Comparison of ENCODE assay signal across 1 cellular context in the genomic region with DNA sequence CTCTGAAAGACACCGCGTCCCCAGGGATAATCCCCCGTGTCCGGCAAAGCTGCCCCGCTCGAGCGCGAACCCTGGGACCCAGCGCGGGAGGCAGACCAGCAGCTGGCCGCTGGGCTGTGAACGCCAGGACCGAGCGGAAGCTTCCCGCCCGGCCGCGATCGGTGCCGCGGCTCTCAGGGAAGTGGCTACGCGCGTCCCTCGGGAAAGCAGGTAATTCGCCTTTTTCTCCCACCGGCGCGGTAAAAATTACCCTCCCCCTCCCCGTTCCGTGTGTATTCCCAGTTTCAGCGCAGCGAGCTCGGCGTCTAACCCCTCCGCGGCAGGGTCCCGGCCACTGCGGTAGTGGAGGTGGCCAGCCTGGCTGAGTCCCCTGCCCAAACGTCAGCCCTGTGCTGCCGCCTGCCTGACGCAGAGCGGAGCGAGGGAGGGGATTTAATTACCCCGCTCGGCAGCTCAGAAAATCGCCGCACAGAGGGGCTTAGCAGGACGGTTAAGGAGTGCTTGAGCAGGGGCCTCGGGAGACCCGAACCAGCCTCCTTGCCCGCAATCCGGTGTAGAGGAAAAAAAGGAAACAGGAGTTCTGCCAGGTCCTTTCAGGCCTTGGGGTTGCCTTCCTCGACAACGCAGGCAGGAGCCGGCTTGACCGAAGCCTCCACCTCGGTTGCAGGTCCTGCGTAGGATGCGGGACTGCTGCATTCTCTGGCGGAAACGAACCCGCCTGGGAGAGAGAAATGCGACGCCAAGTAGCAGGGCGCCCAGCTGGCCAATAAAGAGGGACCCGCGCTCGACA.
A peak's percentile ranks its signal among the peaks of the same experiment; 100 is the strongest.
TF ChIP-seq lines count a peak whose summit lies in the region.

No MANE protein-coding gene starts in this region.

TF ChIP-seq in HepG2, 621 proteins besides CTCF, POLR2A, EP300 and RAD21 (continued from another document and continues in another):
- TF ChIP-seq, protein P1, sequence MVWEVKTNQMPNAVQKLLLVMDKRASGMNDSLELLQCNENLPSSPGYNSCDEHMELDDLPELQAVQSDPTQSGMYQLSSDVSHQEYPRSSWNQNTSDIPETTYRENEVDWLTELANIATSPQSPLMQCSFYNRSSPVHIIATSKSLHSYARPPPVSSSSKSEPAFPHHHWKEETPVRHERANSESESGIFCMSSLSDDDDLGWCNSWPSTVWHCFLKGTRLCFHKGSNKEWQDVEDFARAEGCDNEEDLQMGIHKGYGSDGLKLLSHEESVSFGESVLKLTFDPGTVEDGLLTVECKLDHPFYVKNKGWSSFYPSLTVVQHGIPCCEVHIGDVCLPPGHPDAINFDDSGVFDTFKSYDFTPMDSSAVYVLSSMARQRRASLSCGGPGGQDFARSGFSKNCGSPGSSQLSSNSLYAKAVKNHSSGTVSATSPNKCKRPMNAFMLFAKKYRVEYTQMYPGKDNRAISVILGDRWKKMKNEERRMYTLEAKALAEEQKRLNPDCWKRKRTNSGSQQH (CRISPR knock-in tag; IDR thresholded peaks at IDR 0.05; ENCODE audit: low read depth) = no peak
- TF ChIP-seq, protein P2, sequence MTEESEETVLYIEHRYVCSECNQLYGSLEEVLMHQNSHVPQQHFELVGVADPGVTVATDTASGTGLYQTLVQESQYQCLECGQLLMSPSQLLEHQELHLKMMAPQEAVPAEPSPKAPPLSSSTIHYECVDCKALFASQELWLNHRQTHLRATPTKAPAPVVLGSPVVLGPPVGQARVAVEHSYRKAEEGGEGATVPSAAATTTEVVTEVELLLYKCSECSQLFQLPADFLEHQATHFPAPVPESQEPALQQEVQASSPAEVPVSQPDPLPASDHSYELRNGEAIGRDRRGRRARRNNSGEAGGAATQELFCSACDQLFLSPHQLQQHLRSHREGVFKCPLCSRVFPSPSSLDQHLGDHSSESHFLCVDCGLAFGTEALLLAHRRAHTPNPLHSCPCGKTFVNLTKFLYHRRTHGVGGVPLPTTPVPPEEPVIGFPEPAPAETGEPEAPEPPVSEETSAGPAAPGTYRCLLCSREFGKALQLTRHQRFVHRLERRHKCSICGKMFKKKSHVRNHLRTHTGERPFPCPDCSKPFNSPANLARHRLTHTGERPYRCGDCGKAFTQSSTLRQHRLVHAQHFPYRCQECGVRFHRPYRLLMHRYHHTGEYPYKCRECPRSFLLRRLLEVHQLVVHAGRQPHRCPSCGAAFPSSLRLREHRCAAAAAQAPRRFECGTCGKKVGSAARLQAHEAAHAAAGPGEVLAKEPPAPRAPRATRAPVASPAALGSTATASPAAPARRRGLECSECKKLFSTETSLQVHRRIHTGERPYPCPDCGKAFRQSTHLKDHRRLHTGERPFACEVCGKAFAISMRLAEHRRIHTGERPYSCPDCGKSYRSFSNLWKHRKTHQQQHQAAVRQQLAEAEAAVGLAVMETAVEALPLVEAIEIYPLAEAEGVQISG (CRISPR knock-in tag; IDR thresholded peaks at IDR 0.05) = no peak; the same call in 1 of the 2 replicates
- TF ChIP-seq POGZ (CRISPR knock-in tag; IDR thresholded peaks at IDR 0.05) (no peak), ZNF777 (CRISPR knock-in tag; IDR thresholded peaks at IDR 0.05) (peak; percentile 32; the same call in 1 of the 2 replicates), ZNF264 (CRISPR knock-in tag; IDR thresholded peaks at IDR 0.05) (0 out of 2 replicates have a peak, but pooled peaks have one; percentile 41), ZNF879 (CRISPR knock-in tag; IDR thresholded peaks at IDR 0.05) (0 out of 2 replicates have a peak, but pooled peaks have one; percentile 55), ZNF761 (CRISPR knock-in tag; conservative IDR thresholded peaks at IDR 0.05) (0 out of 2 replicates have a peak, but pooled peaks have one; percentile 31), NRL (CRISPR knock-in tag; IDR thresholded peaks at IDR 0.05; ENCODE audit: borderline replicate concordance) (no peak), SIX1 (CRISPR knock-in tag; IDR thresholded peaks at IDR 0.05; ENCODE audit: borderline replicate concordance) (no peak), STAG1 (CRISPR knock-in tag; IDR thresholded peaks at IDR 0.05) (peak; percentile 44), ZNF430 (CRISPR knock-in tag; IDR thresholded peaks at IDR 0.05) (no peak), JUND (CRISPR knock-in tag; IDR thresholded peaks at IDR 0.05) (no peak), ZNF484 (CRISPR knock-in tag; IDR thresholded peaks at IDR 0.05; ENCODE audit: borderline replicate concordance, low read depth) (no peak), CCDC6 (CRISPR knock-in tag; IDR thresholded peaks at IDR 0.05) (peak; percentile 36; the same call in 1 of the 2 replicates), RFX1 (IDR thresholded peaks at IDR 0.05) (no peak), ZNF501 (CRISPR knock-in tag; IDR thresholded peaks at IDR 0.05) (peak; percentile 79), KMT2A (CRISPR knock-in tag; IDR thresholded peaks at IDR 0.05) (peak; percentile 87), ZNF431 (CRISPR knock-in tag; IDR thresholded peaks at IDR 0.05; ENCODE audit: borderline replicate concordance, low read depth) (no peak), PCBP1 (IDR thresholded peaks at IDR 0.05; ENCODE audit: borderline replicate concordance, low read depth, low read length) (peak; percentile 63; the same call in 1 of the 2 replicates), NFIB (CRISPR knock-in tag; IDR thresholded peaks at IDR 0.05; ENCODE audit: borderline replicate concordance) (no peak), GTF3A (CRISPR knock-in tag; conservative IDR thresholded peaks at IDR 0.05) (no peak), GLI4 (CRISPR knock-in tag; IDR thresholded peaks at IDR 0.05; ENCODE audit: borderline replicate concordance) (no peak; the same call in 1 of the 2 replicates), ZNF350 (CRISPR knock-in tag; IDR thresholded peaks at IDR 0.05; ENCODE audit: borderline replicate concordance, low read depth) (peak; percentile 42; the same call in 1 of the 2 replicates), SIN3A (IDR thresholded peaks at IDR 0.05; ENCODE audit: borderline replicate concordance, low read depth, low read length) (0 out of 2 replicates have a peak, but pooled peaks have one; percentile 35), ZNF746 (CRISPR knock-in tag; IDR thresholded peaks at IDR 0.05) (no peak), TOE1 (CRISPR knock-in tag; IDR thresholded peaks at IDR 0.05) (no peak), ADNP (CRISPR knock-in tag; IDR thresholded peaks at IDR 0.05) (no peak), ZNF672 (CRISPR knock-in tag; IDR thresholded peaks at IDR 0.05) (no peak; the same call in 1 of the 2 replicates), RARG (CRISPR knock-in tag; IDR thresholded peaks at IDR 0.05; ENCODE audit: low read depth) (no peak), MTA1 (CRISPR knock-in tag; IDR thresholded peaks at IDR 0.05; ENCODE audit: borderline replicate concordance) (peak; percentile 28; the same call in 1 of the 2 replicates), REL (CRISPR knock-in tag; conservative IDR thresholded peaks at IDR 0.05) (no peak), ZNF446 (CRISPR knock-in tag; IDR thresholded peaks at IDR 0.05) (0 out of 2 replicates have a peak, but pooled peaks have one; percentile 30), JUNB (CRISPR knock-in tag; IDR thresholded peaks at IDR 0.05; ENCODE audit: borderline replicate concordance) (no peak), REPIN1 (CRISPR knock-in tag; IDR thresholded peaks at IDR 0.05; ENCODE audit: borderline replicate concordance, low read depth) (no peak), PHB2 (IDR thresholded peaks at IDR 0.05; ENCODE audit: partially characterized antibody) (no peak), ZNF30 (CRISPR knock-in tag; IDR thresholded peaks at IDR 0.05) (no peak), MED13 (CRISPR knock-in tag; IDR thresholded peaks at IDR 0.05) (0 out of 2 replicates have a peak, but pooled peaks have one; percentile 22), ZNF274 (CRISPR knock-in tag; IDR thresholded peaks at IDR 0.05) (0 out of 2 replicates have a peak, but pooled peaks have one; percentile 19), PAF1 (CRISPR knock-in tag; IDR thresholded peaks at IDR 0.05) (no peak)
- TF ChIP-seq, protein P3, sequence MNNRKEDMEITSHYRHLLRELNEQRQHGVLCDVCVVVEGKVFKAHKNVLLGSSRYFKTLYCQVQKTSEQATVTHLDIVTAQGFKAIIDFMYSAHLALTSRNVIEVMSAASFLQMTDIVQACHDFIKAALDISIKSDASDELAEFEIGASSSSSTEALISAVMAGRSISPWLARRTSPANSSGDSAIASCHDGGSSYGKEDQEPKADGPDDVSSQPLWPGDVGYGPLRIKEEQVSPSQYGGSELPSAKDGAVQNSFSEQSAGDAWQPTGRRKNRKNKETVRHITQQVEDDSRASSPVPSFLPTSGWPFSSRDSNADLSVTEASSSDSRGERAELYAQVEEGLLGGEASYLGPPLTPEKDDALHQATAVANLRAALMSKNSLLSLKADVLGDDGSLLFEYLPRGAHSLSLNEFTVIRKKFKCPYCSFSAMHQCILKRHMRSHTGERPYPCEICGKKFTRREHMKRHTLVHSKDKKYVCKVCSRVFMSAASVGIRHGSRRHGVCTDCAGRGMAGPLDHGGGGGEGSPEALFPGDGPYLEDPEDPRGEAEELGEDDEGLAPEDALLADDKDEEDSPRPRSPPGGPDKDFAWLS (CRISPR knock-in tag; IDR thresholded peaks at IDR 0.05; ENCODE audit: borderline replicate concordance) = 0 out of 2 replicates have a peak, but pooled peaks have one; percentile 48
- TF ChIP-seq, protein P4, sequence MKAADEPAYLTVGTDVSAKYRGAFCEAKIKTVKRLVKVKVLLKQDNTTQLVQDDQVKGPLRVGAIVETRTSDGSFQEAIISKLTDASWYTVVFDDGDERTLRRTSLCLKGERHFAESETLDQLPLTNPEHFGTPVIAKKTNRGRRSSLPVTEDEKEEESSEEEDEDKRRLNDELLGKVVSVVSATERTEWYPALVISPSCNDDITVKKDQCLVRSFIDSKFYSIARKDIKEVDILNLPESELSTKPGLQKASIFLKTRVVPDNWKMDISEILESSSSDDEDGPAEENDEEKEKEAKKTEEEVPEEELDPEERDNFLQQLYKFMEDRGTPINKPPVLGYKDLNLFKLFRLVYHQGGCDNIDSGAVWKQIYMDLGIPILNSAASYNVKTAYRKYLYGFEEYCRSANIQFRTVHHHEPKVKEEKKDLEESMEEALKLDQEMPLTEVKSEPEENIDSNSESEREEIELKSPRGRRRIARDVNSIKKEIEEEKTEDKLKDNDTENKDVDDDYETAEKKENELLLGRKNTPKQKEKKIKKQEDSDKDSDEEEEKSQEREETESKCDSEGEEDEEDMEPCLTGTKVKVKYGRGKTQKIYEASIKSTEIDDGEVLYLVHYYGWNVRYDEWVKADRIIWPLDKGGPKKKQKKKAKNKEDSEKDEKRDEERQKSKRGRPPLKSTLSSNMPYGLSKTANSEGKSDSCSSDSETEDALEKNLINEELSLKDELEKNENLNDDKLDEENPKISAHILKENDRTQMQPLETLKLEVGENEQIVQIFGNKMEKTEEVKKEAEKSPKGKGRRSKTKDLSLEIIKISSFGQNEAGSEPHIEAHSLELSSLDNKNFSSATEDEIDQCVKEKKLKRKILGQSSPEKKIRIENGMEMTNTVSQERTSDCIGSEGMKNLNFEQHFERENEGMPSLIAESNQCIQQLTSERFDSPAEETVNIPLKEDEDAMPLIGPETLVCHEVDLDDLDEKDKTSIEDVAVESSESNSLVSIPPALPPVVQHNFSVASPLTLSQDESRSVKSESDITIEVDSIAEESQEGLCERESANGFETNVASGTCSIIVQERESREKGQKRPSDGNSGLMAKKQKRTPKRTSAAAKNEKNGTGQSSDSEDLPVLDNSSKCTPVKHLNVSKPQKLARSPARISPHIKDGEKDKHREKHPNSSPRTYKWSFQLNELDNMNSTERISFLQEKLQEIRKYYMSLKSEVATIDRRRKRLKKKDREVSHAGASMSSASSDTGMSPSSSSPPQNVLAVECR (CRISPR knock-in tag; IDR thresholded peaks at IDR 0.05; ENCODE audit: borderline replicate concordance) = peak; percentile 35; the same call in 1 of the 2 replicates
- TF ChIP-seq, protein P5, sequence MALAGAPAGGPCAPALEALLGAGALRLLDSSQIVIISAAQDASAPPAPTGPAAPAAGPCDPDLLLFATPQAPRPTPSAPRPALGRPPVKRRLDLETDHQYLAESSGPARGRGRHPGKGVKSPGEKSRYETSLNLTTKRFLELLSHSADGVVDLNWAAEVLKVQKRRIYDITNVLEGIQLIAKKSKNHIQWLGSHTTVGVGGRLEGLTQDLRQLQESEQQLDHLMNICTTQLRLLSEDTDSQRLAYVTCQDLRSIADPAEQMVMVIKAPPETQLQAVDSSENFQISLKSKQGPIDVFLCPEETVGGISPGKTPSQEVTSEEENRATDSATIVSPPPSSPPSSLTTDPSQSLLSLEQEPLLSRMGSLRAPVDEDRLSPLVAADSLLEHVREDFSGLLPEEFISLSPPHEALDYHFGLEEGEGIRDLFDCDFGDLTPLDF (CRISPR knock-in tag; IDR thresholded peaks at IDR 0.05) = 0 out of 2 replicates have a peak, but pooled peaks have one; percentile 27
- TF ChIP-seq, protein P6, sequence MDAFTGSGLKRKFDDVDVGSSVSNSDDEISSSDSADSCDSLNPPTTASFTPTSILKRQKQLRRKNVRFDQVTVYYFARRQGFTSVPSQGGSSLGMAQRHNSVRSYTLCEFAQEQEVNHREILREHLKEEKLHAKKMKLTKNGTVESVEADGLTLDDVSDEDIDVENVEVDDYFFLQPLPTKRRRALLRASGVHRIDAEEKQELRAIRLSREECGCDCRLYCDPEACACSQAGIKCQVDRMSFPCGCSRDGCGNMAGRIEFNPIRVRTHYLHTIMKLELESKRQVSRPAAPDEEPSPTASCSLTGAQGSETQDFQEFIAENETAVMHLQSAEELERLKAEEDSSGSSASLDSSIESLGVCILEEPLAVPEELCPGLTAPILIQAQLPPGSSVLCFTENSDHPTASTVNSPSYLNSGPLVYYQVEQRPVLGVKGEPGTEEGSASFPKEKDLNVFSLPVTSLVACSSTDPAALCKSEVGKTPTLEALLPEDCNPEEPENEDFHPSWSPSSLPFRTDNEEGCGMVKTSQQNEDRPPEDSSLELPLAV (CRISPR knock-in tag; conservative IDR thresholded peaks at IDR 0.05; ENCODE audit: low read depth) = no peak
- TF ChIP-seq, protein P7, sequence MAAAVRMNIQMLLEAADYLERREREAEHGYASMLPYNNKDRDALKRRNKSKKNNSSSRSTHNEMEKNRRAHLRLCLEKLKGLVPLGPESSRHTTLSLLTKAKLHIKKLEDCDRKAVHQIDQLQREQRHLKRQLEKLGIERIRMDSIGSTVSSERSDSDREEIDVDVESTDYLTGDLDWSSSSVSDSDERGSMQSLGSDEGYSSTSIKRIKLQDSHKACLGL (CRISPR knock-in tag; IDR thresholded peaks at IDR 0.05) = 0 out of 2 replicates have a peak, but pooled peaks have one; percentile 29
- TF ChIP-seq, protein P8, sequence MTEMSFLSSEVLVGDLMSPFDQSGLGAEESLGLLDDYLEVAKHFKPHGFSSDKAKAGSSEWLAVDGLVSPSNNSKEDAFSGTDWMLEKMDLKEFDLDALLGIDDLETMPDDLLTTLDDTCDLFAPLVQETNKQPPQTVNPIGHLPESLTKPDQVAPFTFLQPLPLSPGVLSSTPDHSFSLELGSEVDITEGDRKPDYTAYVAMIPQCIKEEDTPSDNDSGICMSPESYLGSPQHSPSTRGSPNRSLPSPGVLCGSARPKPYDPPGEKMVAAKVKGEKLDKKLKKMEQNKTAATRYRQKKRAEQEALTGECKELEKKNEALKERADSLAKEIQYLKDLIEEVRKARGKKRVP (CRISPR knock-in tag; IDR thresholded peaks at IDR 0.05) = 0 out of 4 replicates have a peak, but pooled peaks of 1 of the 2 experiments have one; percentile 23
- TF ChIP-seq, protein P9, sequence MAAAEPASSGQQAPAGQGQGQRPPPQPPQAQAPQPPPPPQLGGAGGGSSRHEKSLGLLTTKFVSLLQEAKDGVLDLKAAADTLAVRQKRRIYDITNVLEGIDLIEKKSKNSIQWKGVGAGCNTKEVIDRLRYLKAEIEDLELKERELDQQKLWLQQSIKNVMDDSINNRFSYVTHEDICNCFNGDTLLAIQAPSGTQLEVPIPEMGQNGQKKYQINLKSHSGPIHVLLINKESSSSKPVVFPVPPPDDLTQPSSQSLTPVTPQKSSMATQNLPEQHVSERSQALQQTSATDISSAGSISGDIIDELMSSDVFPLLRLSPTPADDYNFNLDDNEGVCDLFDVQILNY (CRISPR knock-in tag; conservative IDR thresholded peaks at IDR 0.05) = 0 out of 2 replicates have a peak, but pooled peaks have one; percentile 33
